Comparison of ENCODE assay signal across 9 cellular contexts in the genomic region with DNA sequence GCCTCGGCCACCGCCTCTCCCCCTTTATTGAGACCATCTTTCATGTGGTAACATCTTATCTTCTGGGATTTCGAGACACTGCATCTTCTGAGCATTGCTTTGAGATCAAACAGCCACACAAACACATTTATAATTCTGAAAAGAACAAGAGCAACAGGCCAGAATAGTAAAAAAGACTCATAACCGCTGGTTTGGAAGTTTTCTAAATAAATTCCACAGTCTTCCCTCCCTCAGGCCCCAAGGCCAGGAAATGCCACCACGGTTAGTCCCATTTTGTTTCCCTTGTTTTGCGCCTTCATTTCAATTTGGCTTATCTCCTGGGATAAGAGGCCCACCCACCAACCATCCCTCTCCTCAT. TPM values are rescaled to one million over a fixed set of nuclear protein-coding genes. Genes with fewer than 3 reads are reported as not detected.
DNase-seq lines count a peak whose midpoint lies in the region; ATAC-seq and TF ChIP-seq lines count a peak whose summit lies in the region.
"Had no signal": no experiment of that assay in that cellular context is flagged by ENCODE, and none has a peak within 500 bp of the region (broad histone marks: within the 10 kb centered on the region; RNA-seq: fewer than 3 reads in every experiment).

No MANE protein-coding gene starts in this region.

- no peak for TF ChIP-seq EP300 in sigmoid colon (IDR thresholded peaks at IDR 0.05)

- ATAC-seq in activated B cell treated with CpG ODN at 0.5 μM for 24 hours (ENCODE audit: low read depth), result no peak
- no peak for ATAC-seq in HG03025 (IDR thresholded peaks at IDR 0.05; ENCODE audit: low FRiP score, unreplicated experiment)

- H3K36me3 ChIP-seq in sigmoid colon, result peaks cover 0 to 2% (median under 1%) of the 10 kb centered on the region in 4 donors
- H3K36me3 ChIP-seq: neural progenitor cell had no signal

- peaks cover 41% of the 10 kb centered on the region for H3K4me1 Mint-ChIP-seq in activated B cell treated with CpG ODN at 0.5 μM for 24 hours

- peaks cover 0 to 28% (median 12%) of the 10 kb centered on the region in 4 donors for H3K4me1 ChIP-seq in sigmoid colon

- H3K27ac Mint-ChIP-seq in activated B cell treated with CpG ODN at 0.5 μM for 24 hours, result peak overlapping the region; percentile 54

- POLR2A ChIA-PET in activated B cell treated with CpG ODN at 0.5 μM for 24 hours (lab: Charles Lee), result no interaction called here

- no peak overlapping the region for H3K4me3 Mint-ChIP-seq in activated B cell treated with CpG ODN at 0.5 μM for 24 hours
- H3K4me3 Mint-ChIP-seq: neural progenitor cell had no signal

- peaks cover 53% of the 10 kb centered on the region for H3K36me3 Mint-ChIP-seq in activated B cell treated with CpG ODN at 0.5 μM for 24 hours (ENCODE audit: low read depth)

- DNase-seq in EL (peak; percentile 66), activated B cell treated with CpG ODN at 0.5 μM for 24 hours (no peak), fibroblast of villous mesenchyme (ENCODE audit: low read depth) (peak; percentile 70), sigmoid colon (no peak), SHP77 (lab: John Stamatoyannopoulos, UW) (no peak), NCI-H1930 (lab: John Stamatoyannopoulos, UW) (no peak)
- DNase-seq in stimulated activated CD4-positive, alpha-beta T cell treated with anti-CD3 and anti-CD28 coated beads, Interleukin-4, amount 100 ng/mL, for 4 hours, result no peak

- intact Hi-C loops in activated B cell treated with CpG ODN at 0.5 μM for 24 hours (cut with micrococcal nuclease), result no loop called here
- intact Hi-C loops in sigmoid colon (cut with DNase I), result no loop called here

- H3K4me3 ChIP-seq in fibroblast of villous mesenchyme (ENCODE audit: low read depth, low read length) (no peak overlapping the region), sigmoid colon (no peak overlapping the region)
- H3K4me3 ChIP-seq: neural progenitor cell had no signal

- no peak for TF ChIP-seq POLR2A in sigmoid colon (IDR thresholded peaks at IDR 0.05)

- WGBS in sigmoid colon, 2 donors, result 62 to 85% methylated on average over 6 of the region's 6 CpGs

- H3K9me3 ChIP-seq in sigmoid colon, result no peaks in the 10 kb centered on the region

- CTCF ChIA-PET in activated B cell treated with CpG ODN at 0.5 μM for 24 hours (lab: Charles Lee), result no interaction called here

- no peaks in the 10 kb centered on the region for H3K27me3 ChIP-seq in sigmoid colon
- H3K27me3 ChIP-seq: neural progenitor cell had no signal

- TF ChIP-seq CTCF in activated B cell treated with CpG ODN at 0.5 μM for 24 hours (IDR thresholded peaks at IDR 0.05) (no peak), fibroblast of villous mesenchyme (IDR thresholded peaks at IDR 0.05; ENCODE audit: insufficient read depth, low read depth, low read length) (no peak), sigmoid colon (IDR thresholded peaks at IDR 0.05) (no peak)

- peak overlapping the region; percentile 63 to 67 (median 64) for H3K27ac ChIP-seq in sigmoid colon
- H3K27ac ChIP-seq: neural progenitor cell had no signal

- no peaks in the 10 kb centered on the region for H3K27me3 Mint-ChIP-seq in activated B cell treated with CpG ODN at 0.5 μM for 24 hours

- H3K9me3 Mint-ChIP-seq in activated B cell treated with CpG ODN at 0.5 μM for 24 hours, result no peaks in the 10 kb centered on the region

RNA-seq across cellular contexts. Expression of gene LITAF, which starts 25.3 kb away (rescaled TPM):
- 124 and 126 TPM in 2 replicates for total RNA-seq in activated B cell treated with CpG ODN at 0.5 μM for 24 hours
- total RNA-seq in fibroblast of villous mesenchyme, result 45.7 and 96.7 TPM in 2 replicates
- 10 to 100 TPM; 20.6 to 55.1 (median 39.9) TPM for total RNA-seq in sigmoid colon
- 100 to 1,000 TPM; 176 to 307 (median 195) TPM for polyA plus RNA-seq in sigmoid colon

Comparison
In these comparisons a context has a peak if more than half of its experiments do, and no peak if none do; other contexts are left out.
1. DNase-seq: peak in EL (single experiment) and fibroblast of villous mesenchyme (single experiment); none in activated B cell treated with CpG ODN at 0.5 μM for 24 hours (single experiment), sigmoid colon (single experiment), stimulated activated CD4-positive, alpha-beta T cell treated with anti-CD3 and anti-CD28 coated beads, Interleukin-4, amount 100 ng/mL, for 4 hours (0 of 2), SHP77 (0 of 2) and NCI-H1930 (0 of 2).